25 cellular contexts compared by ENCODE assay signal in genomic region chr12:62912644-62913043, GRCh38. TPM values are rescaled to one million over a fixed set of nuclear protein-coding genes. Genes with fewer than 3 reads are reported as not detected.
"Had no signal": no experiment of that assay in that cellular context is flagged by ENCODE, and none has a peak within 500 bp of the region (broad histone marks: within the 10 kb centered on the region; RNA-seq: fewer than 3 reads in every experiment).

No MANE protein-coding gene starts in this region.

- H3K36me3 ChIP-seq: cardiac muscle cell, gastroesophageal sphincter, heart left ventricle, left ventricle myocardium inferior, transverse colon, vagina had no signal

- DNase-seq: activated B cell treated with CpG ODN at 0.5 μM for 24 hours; activated CD4-positive, alpha-beta T cell treated with anti-CD3 and anti-CD28 coated beads for 48 hours; activated CD8-positive, alpha-beta T cell treated with anti-CD3 and anti-CD28 coated beads for 36 hours; activated naive CD4-positive, alpha-beta T cell treated with Interleukin-2 at 50 U/mL for 16 hours; activated naive CD8-positive, alpha-beta T cell treated with anti-CD3 and anti-CD28 coated beads, Interleukin-2, amount 10 ng/mL, durations not matched to agents 7 days and 5 days; activated T-cell treated with anti-CD3 and anti-CD28 coated beads, Interleukin-2, amount 50 U/mL, for 1 hour; amygdala; dorsolateral prefrontal cortex; erythroblast; heart left ventricle; kidney glomerular epithelial cell; left ventricle myocardium inferior; mammary epithelial cell; naive B cell; psoas muscle; right cardiac atrium; stimulated activated naive CD8-positive, alpha-beta T cell treated with anti-CD3 and anti-CD28 coated beads, Interleukin-15, Interleukin-2, amounts not matched to agents 100 U/mL and 50 U/mL, for 24 hours; substantia nigra; transverse colon had no signal

- H3K36me3 Mint-ChIP-seq: activated naive CD8-positive, alpha-beta T cell treated with anti-CD3 and anti-CD28 coated beads, Interleukin-2, amount 10 ng/mL, durations not matched to agents 7 days and 5 days; naive B cell had no signal

- H3K27ac ChIP-seq: cardiac muscle cell, gastroesophageal sphincter, heart left ventricle, left ventricle myocardium inferior, psoas muscle, transverse colon, vagina had no signal

- H3K9me3 ChIP-seq: gastroesophageal sphincter, heart left ventricle, left ventricle myocardium inferior, psoas muscle, transverse colon, vagina had no signal

- H3K27me3 ChIP-seq: dorsolateral prefrontal cortex, gastroesophageal sphincter, heart left ventricle, transverse colon, vagina had no signal

- H3K9me3 Mint-ChIP-seq: activated B cell treated with CpG ODN at 0.5 μM for 24 hours; activated CD8-positive, alpha-beta T cell treated with anti-CD3 and anti-CD28 coated beads for 36 hours; activated naive CD8-positive, alpha-beta T cell treated with anti-CD3 and anti-CD28 coated beads, Interleukin-2, amount 10 ng/mL, durations not matched to agents 7 days and 5 days; activated T-helper 17 cell treated with anti-CD3 and anti-CD28 coated beads, Interleukin-2, amount 50 U/mL, for 72 hours; naive B cell; neural crest cell; T-helper 2 cell treated with Interferon-gamma antibody and Interleukin-4, amounts not matched to agents 5 μg/mL and 100 μg/mL, for 36 hours had no signal

- H3K4me3 ChIP-seq: cardiac muscle cell, dorsolateral prefrontal cortex, gastroesophageal sphincter, heart left ventricle, left ventricle myocardium inferior, psoas muscle, transverse colon, vagina had no signal

- H3K4me1 Mint-ChIP-seq: activated B cell treated with CpG ODN at 0.5 μM for 24 hours; activated naive CD8-positive, alpha-beta T cell treated with anti-CD3 and anti-CD28 coated beads, Interleukin-2, amount 10 ng/mL, durations not matched to agents 7 days and 5 days; activated T-helper 17 cell treated with anti-CD3 and anti-CD28 coated beads, Interleukin-2, amount 50 U/mL, for 72 hours; naive B cell; neural crest cell had no signal

- H3K4me3 Mint-ChIP-seq: activated B cell treated with CpG ODN at 0.5 μM for 24 hours; activated CD8-positive, alpha-beta T cell treated with anti-CD3 and anti-CD28 coated beads for 36 hours; activated naive CD8-positive, alpha-beta T cell treated with anti-CD3 and anti-CD28 coated beads, Interleukin-2, amount 10 ng/mL, durations not matched to agents 7 days and 5 days; activated T-helper 17 cell treated with anti-CD3 and anti-CD28 coated beads, Interleukin-2, amount 50 U/mL, for 72 hours; naive B cell; neural crest cell; T-helper 2 cell treated with Interferon-gamma antibody and Interleukin-4, amounts not matched to agents 5 μg/mL and 100 μg/mL, for 36 hours had no signal

- H3K4me1 ChIP-seq: gastroesophageal sphincter, psoas muscle, transverse colon, vagina had no signal

- ATAC-seq: activated CD8-positive, alpha-beta T cell treated with anti-CD3 and anti-CD28 coated beads for 36 hours; activated T-helper 17 cell treated with anti-CD3 and anti-CD28 coated beads, Interleukin-2, amount 50 U/mL, for 72 hours; gastroesophageal sphincter; heart left ventricle; psoas muscle; right cardiac atrium; stimulated activated naive CD8-positive, alpha-beta T cell treated with anti-CD3 and anti-CD28 coated beads, Interleukin-15, Interleukin-2, amounts not matched to agents 100 U/mL and 50 U/mL, for 24 hours had no signal

- H3K27ac Mint-ChIP-seq: activated B cell treated with CpG ODN at 0.5 μM for 24 hours; activated CD8-positive, alpha-beta T cell treated with anti-CD3 and anti-CD28 coated beads for 36 hours; activated naive CD8-positive, alpha-beta T cell treated with anti-CD3 and anti-CD28 coated beads, Interleukin-2, amount 10 ng/mL, durations not matched to agents 7 days and 5 days; activated T-helper 17 cell treated with anti-CD3 and anti-CD28 coated beads, Interleukin-2, amount 50 U/mL, for 72 hours; naive B cell; T-helper 2 cell treated with Interferon-gamma antibody and Interleukin-4, amounts not matched to agents 5 μg/mL and 100 μg/mL, for 36 hours had no signal

RNA-seq across cellular contexts. Expression of gene PPM1H, which starts 22.3 kb away (rescaled TPM):
- total RNA-seq: activated B cell treated with CpG ODN at 0.5 μM for 24 hours; activated T-helper 17 cell treated with anti-CD3 and anti-CD28 coated beads, Interleukin-2, amount 50 U/mL, for 72 hours had no signal
